1 cellular context compared by ENCODE assay signal in the genomic region with DNA sequence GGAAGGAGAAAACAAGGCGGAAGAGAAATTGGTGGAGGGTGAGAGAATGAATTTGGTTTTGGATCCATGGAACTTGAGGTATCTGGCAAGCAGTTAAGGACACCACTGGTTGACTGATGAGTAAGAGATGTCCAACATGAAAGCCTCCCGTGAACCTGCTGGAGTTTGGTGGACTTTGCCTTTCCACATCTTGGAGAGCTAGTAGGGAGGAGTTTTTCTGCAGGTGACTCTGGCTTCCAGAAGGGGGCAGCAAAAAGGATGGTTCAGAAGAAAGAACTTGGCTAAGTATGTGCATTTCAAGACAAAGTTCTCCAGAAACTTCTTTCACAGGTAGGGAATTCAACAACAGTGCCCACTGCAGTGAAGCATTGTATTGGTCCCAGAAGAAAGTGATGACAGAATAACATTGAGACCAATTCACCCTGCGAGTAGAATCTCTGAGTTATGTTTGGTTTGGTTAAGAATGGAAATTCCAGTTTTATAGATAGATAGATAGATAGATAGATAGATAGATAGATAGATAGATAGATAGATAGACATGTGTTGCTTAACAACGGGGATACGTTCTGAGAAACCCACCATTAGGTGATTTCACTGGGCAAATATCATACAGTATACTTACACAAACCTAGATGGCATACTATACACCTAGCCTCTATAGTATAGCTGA.
TF ChIP-seq lines count a peak whose summit lies in the region.

No MANE protein-coding gene starts in this region.

TF ChIP-seq in GM23338, 12 proteins besides CTCF, POLR2A, EP300 and RAD21 (continued from another document):
- TF ChIP-seq, protein P1, sequence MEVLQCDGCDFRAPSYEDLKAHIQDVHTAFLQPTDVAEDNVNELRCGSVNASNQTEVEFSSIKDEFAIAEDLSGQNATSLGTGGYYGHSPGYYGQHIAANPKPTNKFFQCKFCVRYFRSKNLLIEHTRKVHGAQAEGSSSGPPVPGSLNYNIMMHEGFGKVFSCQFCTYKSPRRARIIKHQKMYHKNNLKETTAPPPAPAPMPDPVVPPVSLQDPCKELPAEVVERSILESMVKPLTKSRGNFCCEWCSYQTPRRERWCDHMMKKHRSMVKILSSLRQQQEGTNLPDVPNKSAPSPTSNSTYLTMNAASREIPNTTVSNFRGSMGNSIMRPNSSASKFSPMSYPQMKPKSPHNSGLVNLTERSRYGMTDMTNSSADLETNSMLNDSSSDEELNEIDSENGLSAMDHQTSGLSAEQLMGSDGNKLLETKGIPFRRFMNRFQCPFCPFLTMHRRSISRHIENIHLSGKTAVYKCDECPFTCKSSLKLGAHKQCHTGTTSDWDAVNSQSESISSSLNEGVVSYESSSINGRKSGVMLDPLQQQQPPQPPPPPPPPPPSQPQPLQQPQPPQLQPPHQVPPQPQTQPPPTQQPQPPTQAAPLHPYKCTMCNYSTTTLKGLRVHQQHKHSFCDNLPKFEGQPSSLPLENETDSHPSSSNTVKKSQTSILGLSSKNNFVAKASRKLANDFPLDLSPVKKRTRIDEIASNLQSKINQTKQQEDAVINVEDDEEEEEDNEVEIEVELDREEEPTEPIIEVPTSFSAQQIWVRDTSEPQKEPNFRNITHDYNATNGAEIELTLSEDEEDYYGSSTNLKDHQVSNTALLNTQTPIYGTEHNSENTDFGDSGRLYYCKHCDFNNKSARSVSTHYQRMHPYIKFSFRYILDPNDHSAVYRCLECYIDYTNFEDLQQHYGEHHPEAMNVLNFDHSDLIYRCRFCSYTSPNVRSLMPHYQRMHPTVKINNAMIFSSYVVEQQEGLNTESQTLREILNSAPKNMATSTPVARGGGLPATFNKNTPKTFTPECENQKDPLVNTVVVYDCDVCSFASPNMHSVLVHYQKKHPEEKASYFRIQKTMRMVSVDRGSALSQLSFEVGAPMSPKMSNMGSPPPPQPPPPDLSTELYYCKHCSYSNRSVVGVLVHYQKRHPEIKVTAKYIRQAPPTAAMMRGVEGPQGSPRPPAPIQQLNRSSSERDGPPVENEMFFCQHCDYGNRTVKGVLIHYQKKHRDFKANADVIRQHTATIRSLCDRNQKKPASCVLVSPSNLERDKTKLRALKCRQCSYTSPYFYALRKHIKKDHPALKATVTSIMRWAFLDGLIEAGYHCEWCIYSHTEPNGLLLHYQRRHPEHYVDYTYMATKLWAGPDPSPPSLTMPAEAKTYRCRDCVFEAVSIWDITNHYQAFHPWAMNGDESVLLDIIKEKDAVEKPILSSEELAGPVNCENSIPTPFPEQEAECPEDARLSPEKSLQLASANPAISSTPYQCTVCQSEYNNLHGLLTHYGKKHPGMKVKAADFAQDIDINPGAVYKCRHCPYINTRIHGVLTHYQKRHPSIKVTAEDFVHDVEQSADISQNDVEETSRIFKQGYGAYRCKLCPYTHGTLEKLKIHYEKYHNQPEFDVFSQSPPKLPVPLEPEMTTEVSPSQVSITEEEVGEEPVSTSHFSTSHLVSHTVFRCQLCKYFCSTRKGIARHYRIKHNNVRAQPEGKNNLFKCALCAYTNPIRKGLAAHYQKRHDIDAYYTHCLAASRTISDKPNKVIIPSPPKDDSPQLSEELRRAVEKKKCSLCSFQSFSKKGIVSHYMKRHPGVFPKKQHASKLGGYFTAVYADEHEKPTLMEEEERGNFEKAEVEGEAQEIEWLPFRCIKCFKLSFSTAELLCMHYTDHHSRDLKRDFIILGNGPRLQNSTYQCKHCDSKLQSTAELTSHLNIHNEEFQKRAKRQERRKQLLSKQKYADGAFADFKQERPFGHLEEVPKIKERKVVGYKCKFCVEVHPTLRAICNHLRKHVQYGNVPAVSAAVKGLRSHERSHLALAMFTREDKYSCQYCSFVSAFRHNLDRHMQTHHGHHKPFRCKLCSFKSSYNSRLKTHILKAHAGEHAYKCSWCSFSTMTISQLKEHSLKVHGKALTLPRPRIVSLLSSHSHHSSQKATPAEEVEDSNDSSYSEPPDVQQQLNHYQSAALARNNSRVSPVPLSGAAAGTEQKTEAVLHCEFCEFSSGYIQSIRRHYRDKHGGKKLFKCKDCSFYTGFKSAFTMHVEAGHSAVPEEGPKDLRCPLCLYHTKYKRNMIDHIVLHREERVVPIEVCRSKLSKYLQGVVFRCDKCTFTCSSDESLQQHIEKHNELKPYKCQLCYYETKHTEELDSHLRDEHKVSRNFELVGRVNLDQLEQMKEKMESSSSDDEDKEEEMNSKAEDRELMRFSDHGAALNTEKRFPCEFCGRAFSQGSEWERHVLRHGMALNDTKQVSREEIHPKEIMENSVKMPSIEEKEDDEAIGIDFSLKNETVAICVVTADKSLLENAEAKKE (CRISPR knock-in tag; IDR thresholded peaks at IDR 0.05), result peak; percentile 72; the same call in 1 of the 2 replicates
TF ChIP-seq in GM23338: peak in this region for 1.
